In the genomic region with DNA sequence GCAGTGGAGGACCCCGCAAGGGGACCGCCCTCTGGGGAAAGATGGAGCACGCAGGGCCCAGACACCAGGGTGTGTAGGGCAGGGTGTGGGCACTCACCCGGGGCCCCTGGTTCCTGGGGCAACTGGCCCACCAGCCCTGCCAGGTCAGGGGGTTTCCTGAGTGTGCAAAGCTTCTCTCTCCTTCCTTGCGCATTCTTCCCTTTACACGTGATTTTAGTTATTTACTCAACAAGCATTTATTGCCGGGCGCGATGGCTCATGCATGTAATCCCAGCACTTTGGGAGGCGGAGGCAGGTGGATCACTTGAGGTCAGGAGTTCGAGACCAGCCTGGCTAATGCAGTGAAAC, we compare ENCODE assay signal across 1 cellular context.
TF ChIP-seq lines count a peak whose summit lies in the region.

No MANE protein-coding gene starts in this region.

TF ChIP-seq in GM23338, 12 proteins besides CTCF, POLR2A, EP300 and RAD21 (continued from another document):
- TF ChIP-seq, protein P1, sequence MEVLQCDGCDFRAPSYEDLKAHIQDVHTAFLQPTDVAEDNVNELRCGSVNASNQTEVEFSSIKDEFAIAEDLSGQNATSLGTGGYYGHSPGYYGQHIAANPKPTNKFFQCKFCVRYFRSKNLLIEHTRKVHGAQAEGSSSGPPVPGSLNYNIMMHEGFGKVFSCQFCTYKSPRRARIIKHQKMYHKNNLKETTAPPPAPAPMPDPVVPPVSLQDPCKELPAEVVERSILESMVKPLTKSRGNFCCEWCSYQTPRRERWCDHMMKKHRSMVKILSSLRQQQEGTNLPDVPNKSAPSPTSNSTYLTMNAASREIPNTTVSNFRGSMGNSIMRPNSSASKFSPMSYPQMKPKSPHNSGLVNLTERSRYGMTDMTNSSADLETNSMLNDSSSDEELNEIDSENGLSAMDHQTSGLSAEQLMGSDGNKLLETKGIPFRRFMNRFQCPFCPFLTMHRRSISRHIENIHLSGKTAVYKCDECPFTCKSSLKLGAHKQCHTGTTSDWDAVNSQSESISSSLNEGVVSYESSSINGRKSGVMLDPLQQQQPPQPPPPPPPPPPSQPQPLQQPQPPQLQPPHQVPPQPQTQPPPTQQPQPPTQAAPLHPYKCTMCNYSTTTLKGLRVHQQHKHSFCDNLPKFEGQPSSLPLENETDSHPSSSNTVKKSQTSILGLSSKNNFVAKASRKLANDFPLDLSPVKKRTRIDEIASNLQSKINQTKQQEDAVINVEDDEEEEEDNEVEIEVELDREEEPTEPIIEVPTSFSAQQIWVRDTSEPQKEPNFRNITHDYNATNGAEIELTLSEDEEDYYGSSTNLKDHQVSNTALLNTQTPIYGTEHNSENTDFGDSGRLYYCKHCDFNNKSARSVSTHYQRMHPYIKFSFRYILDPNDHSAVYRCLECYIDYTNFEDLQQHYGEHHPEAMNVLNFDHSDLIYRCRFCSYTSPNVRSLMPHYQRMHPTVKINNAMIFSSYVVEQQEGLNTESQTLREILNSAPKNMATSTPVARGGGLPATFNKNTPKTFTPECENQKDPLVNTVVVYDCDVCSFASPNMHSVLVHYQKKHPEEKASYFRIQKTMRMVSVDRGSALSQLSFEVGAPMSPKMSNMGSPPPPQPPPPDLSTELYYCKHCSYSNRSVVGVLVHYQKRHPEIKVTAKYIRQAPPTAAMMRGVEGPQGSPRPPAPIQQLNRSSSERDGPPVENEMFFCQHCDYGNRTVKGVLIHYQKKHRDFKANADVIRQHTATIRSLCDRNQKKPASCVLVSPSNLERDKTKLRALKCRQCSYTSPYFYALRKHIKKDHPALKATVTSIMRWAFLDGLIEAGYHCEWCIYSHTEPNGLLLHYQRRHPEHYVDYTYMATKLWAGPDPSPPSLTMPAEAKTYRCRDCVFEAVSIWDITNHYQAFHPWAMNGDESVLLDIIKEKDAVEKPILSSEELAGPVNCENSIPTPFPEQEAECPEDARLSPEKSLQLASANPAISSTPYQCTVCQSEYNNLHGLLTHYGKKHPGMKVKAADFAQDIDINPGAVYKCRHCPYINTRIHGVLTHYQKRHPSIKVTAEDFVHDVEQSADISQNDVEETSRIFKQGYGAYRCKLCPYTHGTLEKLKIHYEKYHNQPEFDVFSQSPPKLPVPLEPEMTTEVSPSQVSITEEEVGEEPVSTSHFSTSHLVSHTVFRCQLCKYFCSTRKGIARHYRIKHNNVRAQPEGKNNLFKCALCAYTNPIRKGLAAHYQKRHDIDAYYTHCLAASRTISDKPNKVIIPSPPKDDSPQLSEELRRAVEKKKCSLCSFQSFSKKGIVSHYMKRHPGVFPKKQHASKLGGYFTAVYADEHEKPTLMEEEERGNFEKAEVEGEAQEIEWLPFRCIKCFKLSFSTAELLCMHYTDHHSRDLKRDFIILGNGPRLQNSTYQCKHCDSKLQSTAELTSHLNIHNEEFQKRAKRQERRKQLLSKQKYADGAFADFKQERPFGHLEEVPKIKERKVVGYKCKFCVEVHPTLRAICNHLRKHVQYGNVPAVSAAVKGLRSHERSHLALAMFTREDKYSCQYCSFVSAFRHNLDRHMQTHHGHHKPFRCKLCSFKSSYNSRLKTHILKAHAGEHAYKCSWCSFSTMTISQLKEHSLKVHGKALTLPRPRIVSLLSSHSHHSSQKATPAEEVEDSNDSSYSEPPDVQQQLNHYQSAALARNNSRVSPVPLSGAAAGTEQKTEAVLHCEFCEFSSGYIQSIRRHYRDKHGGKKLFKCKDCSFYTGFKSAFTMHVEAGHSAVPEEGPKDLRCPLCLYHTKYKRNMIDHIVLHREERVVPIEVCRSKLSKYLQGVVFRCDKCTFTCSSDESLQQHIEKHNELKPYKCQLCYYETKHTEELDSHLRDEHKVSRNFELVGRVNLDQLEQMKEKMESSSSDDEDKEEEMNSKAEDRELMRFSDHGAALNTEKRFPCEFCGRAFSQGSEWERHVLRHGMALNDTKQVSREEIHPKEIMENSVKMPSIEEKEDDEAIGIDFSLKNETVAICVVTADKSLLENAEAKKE (CRISPR knock-in tag; IDR thresholded peaks at IDR 0.05), result no peak
- no peak for TF ChIP-seq ZNF331 (CRISPR knock-in tag; IDR thresholded peaks at IDR 0.05; ENCODE audit: low read depth)
- no peak for TF ChIP-seq STAT1 (IDR thresholded peaks at IDR 0.05; ENCODE audit: unreplicated experiment)
- no peak for TF ChIP-seq POLR2AphosphoS5 (IDR thresholded peaks at IDR 0.05; ENCODE audit: low read depth)
- TF ChIP-seq EZH2phosphoT487 (IDR thresholded peaks at IDR 0.05; ENCODE audit: unreplicated experiment), result no peak
- TF ChIP-seq NANOG (IDR thresholded peaks at IDR 0.05; ENCODE audit: borderline replicate concordance), result no peak
- no peak for TF ChIP-seq ZNF114 (CRISPR knock-in tag; IDR thresholded peaks at IDR 0.05)
- no peak for TF ChIP-seq REST (IDR thresholded peaks at IDR 0.05; ENCODE audit: unreplicated experiment)
- no peak for TF ChIP-seq EZH2 (IDR thresholded peaks at IDR 0.05; ENCODE audit: low read depth, unreplicated experiment)
- TF ChIP-seq JUNB (IDR thresholded peaks at IDR 0.05; ENCODE audit: unreplicated experiment), result no peak
